ENCODE assay signal across 3 cellular contexts in genomic region chr12:124211753-124212152, GRCh38.
TF ChIP-seq lines count a peak whose summit lies in the region.

No MANE protein-coding gene starts in this region.

TF ChIP-seq in HepG2, 621 proteins besides CTCF, POLR2A, EP300 and RAD21:
- TF ChIP-seq MAFF (IDR thresholded peaks at IDR 0.05; ENCODE audit: low read depth, low read length) (peak; percentile 57), MAFK (conservative IDR thresholded peaks at IDR 0.05 in 1 of 2, IDR thresholded peaks at IDR 0.05 in 1 of 2; ENCODE audit: low read length in 2 of 2) (peak; percentile 22 to 66; a peak in 2 of 4 replicates), HHEX (CRISPR knock-in tag; IDR thresholded peaks at IDR 0.05) (no peak), ZNF441 (CRISPR knock-in tag; IDR thresholded peaks at IDR 0.05; ENCODE audit: borderline replicate concordance) (no peak)
TF ChIP-seq in HepG2: peak in this region for 2.

TF ChIP-seq in A549, 52 proteins besides CTCF, POLR2A, EP300 and RAD21:
- TF ChIP-seq HOXA7 (CRISPR knock-in tag; IDR thresholded peaks at IDR 0.05), result no peak
- peak; percentile 22 for TF ChIP-seq MAFK (IDR thresholded peaks at IDR 0.05; ENCODE audit: partially characterized antibody)
- TF ChIP-seq ZFP36 (IDR thresholded peaks at IDR 0.05; ENCODE audit: borderline replicate concordance, partially characterized antibody), result no peak

TF ChIP-seq in K562, 482 proteins besides CTCF, POLR2A, EP300 and RAD21:
- TF ChIP-seq MAFG (tag; conservative IDR thresholded peaks at IDR 0.05), result peak; percentile 67
- TF ChIP-seq NFE2 (IDR thresholded peaks at IDR 0.05; ENCODE audit: low read depth), result peak; percentile 27; the same call in 1 of the 2 replicates
- peak; percentile 83 for TF ChIP-seq ZNF316 (IDR thresholded peaks at IDR 0.05)
- no peak for TF ChIP-seq DEAF1 (CRISPR knock-in tag; IDR thresholded peaks at IDR 0.05)
- TF ChIP-seq BCL6 (CRISPR knock-in tag; IDR thresholded peaks at IDR 0.05), result no peak
- no peak for TF ChIP-seq TCF7L2 (IDR thresholded peaks at IDR 0.05; ENCODE audit: low read depth, low read length)
- TF ChIP-seq C11orf30 (IDR thresholded peaks at IDR 0.05; ENCODE audit: low read depth), result peak; percentile 67; the same call in 1 of the 2 replicates
- no peak for TF ChIP-seq ZNF124 (CRISPR knock-in tag; IDR thresholded peaks at IDR 0.05)
